Comparison of ENCODE assay signal across 18 cellular contexts in the genomic region with DNA sequence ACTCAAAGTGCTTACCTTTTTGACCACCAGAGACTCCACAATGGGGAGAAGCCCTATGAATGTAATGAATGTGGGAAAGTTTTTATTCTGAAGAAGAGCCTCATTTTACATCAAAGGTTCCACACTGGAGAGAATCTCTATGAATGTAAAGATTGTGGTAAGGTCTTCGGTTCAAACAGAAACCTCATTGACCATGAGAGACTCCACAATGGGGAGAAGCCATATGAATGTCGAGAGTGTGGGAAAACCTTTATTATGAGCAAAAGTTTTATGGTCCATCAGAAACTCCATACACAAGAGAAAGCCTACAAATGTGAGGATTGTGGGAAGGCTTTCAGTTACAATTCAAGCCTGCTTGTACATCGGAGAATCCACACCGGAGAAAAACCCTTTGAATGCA.
"Had no signal": no experiment of that assay in that cellular context is flagged by ENCODE, and none has a peak within 500 bp of the region (broad histone marks: within the 10 kb centered on the region; RNA-seq: fewer than 3 reads in every experiment).

No MANE protein-coding gene starts in this region.

- H3K36me3 ChIP-seq: uterus had no signal

- H3K4me1 ChIP-seq: uterus had no signal

- H3K4me3 ChIP-seq: heart left ventricle, tibial artery, upper lobe of left lung, uterus had no signal

- DNase-seq: dermis blood vessel endothelial cell; foreskin melanocyte; heart left ventricle; hippocampal formation; left colon; left ventricle myocardium superior; natural killer cell; posterior cingulate gyrus; right cardiac atrium; small intestine; stimulated activated CD4-positive, alpha-beta T cell treated with anti-CD3 and anti-CD28 coated beads, Interleukin-2, amount 100 ng/mL, for 48 hours; stimulated activated CD8-positive, alpha-beta memory T cell treated with anti-CD3 and anti-CD28 coated beads, Interleukin-4, amount 100 ng/mL, for 48 hours; tibial artery; upper lobe of left lung; uterus had no signal

- H3K27ac ChIP-seq: heart left ventricle, tibial artery, upper lobe of left lung, uterus had no signal

- H3K27me3 ChIP-seq: heart left ventricle, tibial artery, upper lobe of left lung, uterus had no signal

- H3K4me3 Mint-ChIP-seq: natural killer cell; neural crest cell; stimulated activated effector memory CD8-positive, alpha-beta T cell treated with anti-CD3 and anti-CD28 coated beads, Interleukin-12 subunit alpha, Interleukin-12 subunit beta, amount 100 ng/mL, for 72 hours; stimulated activated naive CD8-positive, alpha-beta T cell treated with anti-CD3 and anti-CD28 coated beads, Interleukin-15, Interleukin-2, amounts not matched to agents 100 ng/mL and 50 ng/mL, for 24 hours had no signal

- H3K27ac Mint-ChIP-seq: natural killer cell; stimulated activated effector memory CD8-positive, alpha-beta T cell treated with anti-CD3 and anti-CD28 coated beads, Interleukin-12 subunit alpha, Interleukin-12 subunit beta, amount 100 ng/mL, for 72 hours; stimulated activated naive CD8-positive, alpha-beta T cell treated with anti-CD3 and anti-CD28 coated beads, Interleukin-15, Interleukin-2, amounts not matched to agents 100 ng/mL and 50 ng/mL, for 24 hours had no signal

- ATAC-seq: heart left ventricle; left colon; left ventricle myocardium superior; natural killer cell; right cardiac atrium; stimulated activated effector memory CD8-positive, alpha-beta T cell treated with anti-CD3 and anti-CD28 coated beads, Interleukin-12 subunit alpha, Interleukin-12 subunit beta, amount 100 ng/mL, for 72 hours had no signal
